10 cellular contexts compared by ENCODE assay signal in the genomic region with DNA sequence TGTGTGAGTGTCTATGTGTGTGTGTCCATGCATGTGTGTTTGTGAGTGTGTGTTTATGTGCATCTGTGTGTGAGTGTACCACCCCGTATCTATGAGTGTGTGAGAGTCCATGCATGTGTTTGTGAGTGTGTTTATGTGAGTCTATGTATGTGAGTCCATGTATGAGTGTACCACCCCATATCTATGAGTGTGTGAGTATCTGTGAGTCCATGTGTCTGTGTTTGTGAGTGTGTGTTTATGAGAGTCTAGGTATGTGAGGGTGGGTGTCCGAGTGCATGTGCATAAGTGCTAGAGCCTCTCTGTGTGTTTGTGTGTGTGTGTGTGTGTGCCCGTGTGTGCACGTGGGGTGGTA.
"Had no signal": no experiment of that assay in that cellular context is flagged by ENCODE, and none has a peak within 500 bp of the region (broad histone marks: within the 10 kb centered on the region; RNA-seq: fewer than 3 reads in every experiment).

No MANE protein-coding gene starts in this region.

- H3K36me3 ChIP-seq: ascending aorta, right atrium auricular region, transverse colon had no signal

- H3K4me3 ChIP-seq: ascending aorta, dorsolateral prefrontal cortex, right atrium auricular region, skin epidermis, transverse colon had no signal

- DNase-seq: activated CD4-positive, alpha-beta T cell treated with anti-CD3 and anti-CD28 coated beads, Interleukin-2, amount 50 U/mL, for 1 hour; dorsolateral prefrontal cortex; glutamatergic neuron; naive thymus-derived CD4-positive, alpha-beta T cell had no signal

- H3K9me3 Mint-ChIP-seq: activated T-cell treated with anti-CD3 and anti-CD28 coated beads, Interleukin-2, amount 50 U/mL, for 24 hours; naive thymus-derived CD4-positive, alpha-beta T cell had no signal

- H3K4me3 Mint-ChIP-seq: activated T-cell treated with anti-CD3 and anti-CD28 coated beads, Interleukin-2, amount 50 U/mL, for 24 hours; naive thymus-derived CD4-positive, alpha-beta T cell had no signal

- FAIRE-seq: endometrium had no signal

- H3K27me3 Mint-ChIP-seq: activated T-cell treated with anti-CD3 and anti-CD28 coated beads, Interleukin-2, amount 50 U/mL, for 24 hours; naive thymus-derived CD4-positive, alpha-beta T cell had no signal

- H3K27me3 ChIP-seq: ascending aorta, dorsolateral prefrontal cortex, right atrium auricular region, transverse colon had no signal

- H3K27ac ChIP-seq: ascending aorta, dorsolateral prefrontal cortex, right atrium auricular region had no signal

- H3K4me1 ChIP-seq: ascending aorta had no signal

- H3K9me3 ChIP-seq: ascending aorta, right atrium auricular region, transverse colon had no signal
